In genomic region chr5:75142566-75143136, GRCh38 we compare ENCODE assay signal across 26 cellular contexts.
"Had no signal": no experiment of that assay in that cellular context is flagged by ENCODE, and none has a peak within 500 bp of the region (broad histone marks: within the 10 kb centered on the region; RNA-seq: fewer than 3 reads in every experiment).

No MANE protein-coding gene starts in this region.

- H3K36me3 ChIP-seq: ascending aorta, brain microvascular endothelial cell, pancreas, tibial nerve had no signal

- H3K9me3 Mint-ChIP-seq: nephron; T-helper 2 cell treated with Interferon-gamma antibody and Interleukin-4, amounts not matched to agents 5 μg/mL and 100 μg/mL, for 36 hours had no signal

- H3K9me3 ChIP-seq: ascending aorta, pancreas, psoas muscle had no signal

- H3K27ac ChIP-seq: ascending aorta, brain microvascular endothelial cell, pancreas, psoas muscle, tibial nerve, VCaP had no signal

- H3K27me3 Mint-ChIP-seq: stimulated activated naive CD8-positive, alpha-beta T cell treated with anti-CD3 and anti-CD28 coated beads, Interleukin-15, Interleukin-2, amounts not matched to agents 100 ng/mL and 50 ng/mL, for 24 hours had no signal

- ATAC-seq: esophagus mucosa, left ventricle myocardium superior, pancreas, psoas muscle, right cardiac atrium had no signal

- H3K4me1 Mint-ChIP-seq: nephron had no signal

- H3K4me3 ChIP-seq: ascending aorta, pancreas, psoas muscle, tibial nerve had no signal

- H3K4me1 ChIP-seq: ascending aorta, pancreas, psoas muscle, tibial nerve had no signal

- H3K27ac Mint-ChIP-seq: activated T-helper 1 cell treated with anti-CD3 and anti-CD28 coated beads, Interleukin-12 subunit alpha, Interleukin-12 subunit beta, Interleukin-2, Interleukin-4 antibody, amounts not matched to agents 30 ng/mL and 10 ng/mL and 1 ng/mL, durations not matched to agents 14 hours and 24 hours and 36 hours; nephron; stimulated activated naive CD8-positive, alpha-beta T cell treated with anti-CD3 and anti-CD28 coated beads, Interleukin-15, Interleukin-2, amounts not matched to agents 100 ng/mL and 50 ng/mL, for 24 hours; T-helper 2 cell treated with Interferon-gamma antibody and Interleukin-4, amounts not matched to agents 5 μg/mL and 100 μg/mL, for 36 hours had no signal

- H3K4me3 Mint-ChIP-seq: activated T-helper 1 cell treated with anti-CD3 and anti-CD28 coated beads, Interleukin-12 subunit alpha, Interleukin-12 subunit beta, Interleukin-2, Interleukin-4 antibody, amounts not matched to agents 30 ng/mL and 10 ng/mL and 1 ng/mL, durations not matched to agents 14 hours and 24 hours and 36 hours; nephron; stimulated activated naive CD8-positive, alpha-beta T cell treated with anti-CD3 and anti-CD28 coated beads, Interleukin-15, Interleukin-2, amounts not matched to agents 100 ng/mL and 50 ng/mL, for 24 hours; T-helper 2 cell treated with Interferon-gamma antibody and Interleukin-4, amounts not matched to agents 5 μg/mL and 100 μg/mL, for 36 hours had no signal

- DNase-seq: activated CD4-positive, alpha-beta T cell treated with anti-CD3 and anti-CD28 coated beads for 1 hour; activated CD4-positive, alpha-beta T cell treated with anti-CD3 and anti-CD28 coated beads, Interleukin-2, amount 50 U/mL, for 4 hours; activated gamma-delta T cell; activated naive CD4-positive, alpha-beta T cell treated with anti-CD3 and anti-CD28 coated beads, Interleukin-2, amount 50 U/mL, for 16 hours; brain microvascular endothelial cell; caudate nucleus; dermis blood vessel endothelial cell; effector CD8-positive, alpha-beta T cell; foreskin melanocyte; left ventricle myocardium superior; mammary epithelial cell; midbrain; pancreas; psoas muscle; right cardiac atrium; stimulated activated CD4-positive, alpha-beta T cell treated with anti-CD3 and anti-CD28 coated beads, Interleukin-4, amount 100 ng/mL, for 24 hours had no signal

- H3K27me3 ChIP-seq: ascending aorta, brain microvascular endothelial cell, pancreas, tibial nerve had no signal

- FAIRE-seq: endothelial cell of umbilical vein, islet of Langerhans, pancreas had no signal
